In the genomic region with DNA sequence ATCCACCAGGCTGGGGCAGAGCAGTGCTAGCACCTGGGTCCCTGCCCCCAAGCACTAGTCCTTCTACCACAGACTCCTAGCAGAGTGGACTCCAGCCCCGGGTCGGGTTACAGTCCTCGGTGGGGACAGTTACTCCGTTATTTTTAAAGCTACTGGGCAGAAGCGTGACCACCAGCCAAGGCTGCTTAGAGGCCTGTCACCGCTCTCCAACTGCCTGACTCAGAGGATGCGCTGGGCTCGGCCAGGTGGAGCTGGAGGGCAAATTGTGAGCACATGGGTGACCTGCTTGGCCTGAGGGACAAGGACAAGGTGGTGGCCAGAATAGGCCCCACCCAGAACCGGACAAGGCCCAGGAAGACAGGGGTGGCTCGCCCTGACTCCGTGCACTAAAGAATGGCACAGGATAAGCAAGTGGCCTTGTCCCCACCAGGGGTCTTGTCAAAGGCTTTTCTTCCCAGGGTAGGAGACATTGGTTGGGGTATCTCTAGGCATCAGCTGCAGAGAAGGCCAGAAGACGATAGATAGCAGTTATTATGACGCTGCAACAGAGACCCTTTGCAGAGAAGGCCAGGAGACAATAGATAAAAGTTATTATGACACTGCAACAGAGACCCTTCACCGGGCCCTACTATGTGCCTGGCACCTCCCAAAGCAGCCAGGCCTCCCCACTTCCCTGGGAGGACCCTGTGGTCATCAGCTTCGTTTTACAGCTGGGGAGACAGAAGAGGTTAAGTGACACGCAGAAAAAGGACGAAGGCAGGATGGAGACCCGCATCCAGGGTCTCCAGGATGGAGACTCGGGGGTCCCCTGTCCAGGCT, we compare ENCODE assay signal across 10 cellular contexts. TPM values are rescaled to one million over a fixed set of nuclear protein-coding genes. Genes with fewer than 3 reads are reported as not detected.
DNase-seq lines count a peak whose midpoint lies in the region; ATAC-seq and TF ChIP-seq lines count a peak whose summit lies in the region.
"Had no signal": no experiment of that assay in that cellular context is flagged by ENCODE, and none has a peak within 500 bp of the region (broad histone marks: within the 10 kb centered on the region; RNA-seq: fewer than 3 reads in every experiment).

No MANE protein-coding gene starts in this region.

- H3K23ac ChIP-seq in mesendoderm (ENCODE audit: low read length) = no peak overlapping the region

- DNase-seq in activated CD4-positive, alpha-beta T cell treated with anti-CD3 and anti-CD28 coated beads for 36 hours = no peak
- no peak for DNase-seq in activated CD4-positive, alpha-beta T cell treated with anti-CD3 and anti-CD28 coated beads for 4 hours
- DNase-seq in RWPE1 (ENCODE audit: low spot score) (no peak), endodermal cell (peak; percentile 57), skeletal muscle cell (ENCODE audit: low read depth) (no peak), GM13976 (ENCODE audit: low spot score) (no peak), mesendoderm (no peak)
- DNase-seq: SIG-M5; stimulated activated CD4-positive, alpha-beta T cell treated with anti-CD3 and anti-CD28 coated beads, Interleukin-4, amount 100 ng/mL, for 4 hours had no signal

- H3K27me3 ChIP-seq in endodermal cell (ENCODE audit: control insufficient read depth, insufficient read depth, low read length, poor library complexity, severe bottlenecking) (no peaks in the 10 kb centered on the region), mesendoderm (ENCODE audit: insufficient read depth, low read length, poor library complexity) (no peaks in the 10 kb centered on the region)

- no peak overlapping the region for H3K18ac ChIP-seq in mesendoderm (ENCODE audit: low read length)

- H2BK15ac ChIP-seq in mesendoderm (replicated peaks; ENCODE audit: low read depth) = no peak overlapping the region

- H3K36me3 ChIP-seq in endodermal cell (ENCODE audit: control insufficient read depth, insufficient read depth, low read length) = no peaks in the 10 kb centered on the region
- no peaks in the 10 kb centered on the region for H3K36me3 ChIP-seq in mesendoderm (ENCODE audit: control insufficient read depth, insufficient read depth, low read length)

- no peaks in the 10 kb centered on the region for H3K9me3 Mint-ChIP-seq in activated CD4-positive, alpha-beta T cell treated with anti-CD3 and anti-CD28 coated beads for 36 hours (ENCODE audit: low read depth)
- H3K9me3 Mint-ChIP-seq in endodermal cell = no peaks in the 10 kb centered on the region

- in situ Hi-C loops in GM13976 (cut with MboI; ENCODE audit: low sequenced_read_pairs, unreplicated experiment) = no loop called here

- H3K4ac ChIP-seq in mesendoderm (ENCODE audit: low read depth, low read length) = no peak overlapping the region

- H3K9me3 ChIP-seq in endodermal cell (ENCODE audit: control insufficient read depth, low read length) = no peaks in the 10 kb centered on the region

- H3K4me3 Mint-ChIP-seq in activated CD4-positive, alpha-beta T cell treated with anti-CD3 and anti-CD28 coated beads for 36 hours = peak overlapping the region; percentile 63
- H3K4me3 Mint-ChIP-seq in endodermal cell = no peak overlapping the region

- no peak overlapping the region for H2BK5ac ChIP-seq in mesendoderm (ENCODE audit: low read length)

- WGBS in endodermal cell (ENCODE audit: insufficient coverage in 1 of 2, insufficient read length in 1 of 2), 2 experiments = 91 to 94% methylated on average over 14 to 19 of the region's 19 CpGs
- no CpG with 5 or more reads among the region's 19 CpGs for WGBS in mesendoderm (ENCODE audit: extremely low coverage, insufficient coverage, low lambda C conversion rate)

- H3K4me1 ChIP-seq in endodermal cell (ENCODE audit: control insufficient read depth, insufficient read depth, low read length) (peaks cover 3% of the 10 kb centered on the region), mesendoderm (ENCODE audit: control insufficient read depth, low read depth, low read length) (no peaks in the 10 kb centered on the region)

- POLR2A ChIA-PET in activated CD4-positive, alpha-beta T cell treated with anti-CD3 and anti-CD28 coated beads for 36 hours (lab: Charles Lee) = interaction anchor here (0.6 kb wide), 1 partner anchor 203 kb away, joined by 3 read pairs; no protein-coding TSS in a partner anchor
- POLR2A ChIA-PET in RWPE1 (lab: Yijun Ruan, JAX; ENCODE audit: low non-redundant PET) = interaction anchor here (0.6 kb wide), 1 partner anchor 1942 kb away, joined by 4 read pairs; no protein-coding TSS in a partner anchor

- H2AK5ac ChIP-seq in mesendoderm (ENCODE audit: low read length) = no peak overlapping the region

- H3K79me2 ChIP-seq in mesendoderm (ENCODE audit: control insufficient read depth, insufficient read depth, low read length) = no peaks in the 10 kb centered on the region

- H3K56ac ChIP-seq in mesendoderm (ENCODE audit: low read length) = no peak overlapping the region

- H3K27ac ChIP-seq in RWPE1 (peak overlapping the region; percentile 71), endodermal cell (ENCODE audit: low read depth, low read length) (no peak overlapping the region), mesendoderm (ENCODE audit: low read depth, low read length) (no peak overlapping the region)

- no peaks in the 10 kb centered on the region for H3K27me3 Mint-ChIP-seq in activated CD4-positive, alpha-beta T cell treated with anti-CD3 and anti-CD28 coated beads for 36 hours
- peaks cover 11% of the 10 kb centered on the region for H3K27me3 Mint-ChIP-seq in endodermal cell (ENCODE audit: insufficient read depth)

- TF ChIP-seq CTCF in RWPE1 (conservative IDR thresholded peaks at IDR 0.05; ENCODE audit: low read depth) = no peak
- TF ChIP-seq CTCF in endodermal cell (conservative IDR thresholded peaks at IDR 0.05) = no peak
- TF ChIP-seq CTCF in GM13976 (IDR thresholded peaks at IDR 0.05; ENCODE audit: borderline replicate concordance, control extremely low read depth, extremely low read depth, insufficient read depth, missing control alignments) = no peak

- H3K9ac ChIP-seq in endodermal cell (ENCODE audit: extremely low read depth, low read length, poor library complexity, severe bottlenecking) (no peak overlapping the region), mesendoderm (ENCODE audit: low read length) (no peak overlapping the region)

- H3K4me3 ChIP-seq in endodermal cell (ENCODE audit: low read length) (no peak overlapping the region), skeletal muscle cell (ENCODE audit: low read depth, low read length) (peak overlapping the region; percentile 90), mesendoderm (ENCODE audit: low read length) (no peak overlapping the region)

- ATAC-seq in activated CD4-positive, alpha-beta T cell treated with anti-CD3 and anti-CD28 coated beads for 36 hours = no peak
- no peak for ATAC-seq in GM21529 (IDR thresholded peaks at IDR 0.05; ENCODE audit: unreplicated experiment)

- CTCF ChIA-PET in activated CD4-positive, alpha-beta T cell treated with anti-CD3 and anti-CD28 coated beads for 36 hours (lab: Charles Lee) = interaction anchor here (0.5 to 0.6 kb wide), 2 partner anchors 107 to 281 kb away, joined by 3 to 4 read pairs; no protein-coding TSS in a partner anchor
- CTCF ChIA-PET in RWPE1 (lab: Yijun Ruan, JAX) = interaction anchor here (0.7 kb wide), 1 partner anchor 71 kb away, joined by 3 read pairs; no protein-coding TSS in a partner anchor

- no peak overlapping the region for H4K8ac ChIP-seq in mesendoderm (ENCODE audit: low read depth, low read length)

- H3K4me1 Mint-ChIP-seq in activated CD4-positive, alpha-beta T cell treated with anti-CD3 and anti-CD28 coated beads for 36 hours = peaks cover 2% of the 10 kb centered on the region
- H3K4me1 Mint-ChIP-seq in endodermal cell = no peaks in the 10 kb centered on the region

- H3K27ac Mint-ChIP-seq in activated CD4-positive, alpha-beta T cell treated with anti-CD3 and anti-CD28 coated beads for 36 hours = no peak overlapping the region
- H3K27ac Mint-ChIP-seq in endodermal cell = no peak overlapping the region

- H3K4me2 ChIP-seq in mesendoderm (ENCODE audit: low read length) = no peak overlapping the region

- intact Hi-C loops in activated CD4-positive, alpha-beta T cell treated with anti-CD3 and anti-CD28 coated beads for 36 hours (cut with DNase I, micrococcal nuclease) = loop anchor here in 1 of 2 experiments (5.0 kb wide), 1 partner anchor 493 kb away; a partner anchor contains a TSS

- H2BK120ac ChIP-seq in mesendoderm (ENCODE audit: low read depth, low read length) = no peak overlapping the region

- H3K36me3 Mint-ChIP-seq in activated CD4-positive, alpha-beta T cell treated with anti-CD3 and anti-CD28 coated beads for 36 hours (ENCODE audit: low read depth) = no peaks in the 10 kb centered on the region
- H3K36me3 Mint-ChIP-seq in endodermal cell (ENCODE audit: low read depth) = no peaks in the 10 kb centered on the region

- no peaks in the 10 kb centered on the region for H3K79me1 ChIP-seq in mesendoderm (ENCODE audit: low read length)

- no peak overlapping the region for H4K5ac ChIP-seq in mesendoderm (ENCODE audit: low read length)

RNA-seq across cellular contexts. Expression of a gene that starts 1.6 kb away (rescaled TPM):
- 1 to 10 TPM; 3.8 to 6.3 TPM for total RNA-seq in activated CD4-positive, alpha-beta T cell treated with anti-CD3 and anti-CD28 coated beads for 36 hours
- 1 to 10 TPM; 5.4 to 6.0 TPM for total RNA-seq in endodermal cell
- 4.1 TPM for polyA plus RNA-seq in endodermal cell (2013, experiment 1 of 2)
- polyA plus RNA-seq in endodermal cell (2013, experiment 2 of 2) = 4.3 TPM
- 1.4 TPM for polyA plus RNA-seq in mesendoderm (2013, experiment 1 of 2)
- polyA plus RNA-seq in mesendoderm (2013, experiment 2 of 2) = 1.2 TPM

RNA-seq across cellular contexts. Expression of a gene that starts 10.4 kb away (rescaled TPM):
- 10 to 100 TPM; 20.2 to 30.8 TPM for total RNA-seq in activated CD4-positive, alpha-beta T cell treated with anti-CD3 and anti-CD28 coated beads for 36 hours
- 10 to 100 TPM; 17.5 to 19.9 TPM for total RNA-seq in endodermal cell
- polyA plus RNA-seq in endodermal cell (2013, experiment 1 of 2) = 8.8 TPM
- 9.8 TPM for polyA plus RNA-seq in endodermal cell (2013, experiment 2 of 2)
- polyA plus RNA-seq in mesendoderm (2013, experiment 1 of 2) = 5.2 TPM
- 4.9 TPM for polyA plus RNA-seq in mesendoderm (2013, experiment 2 of 2)

RNA-seq across cellular contexts. Expression of a gene that starts 15.8 kb away (rescaled TPM):
- total RNA-seq in activated CD4-positive, alpha-beta T cell treated with anti-CD3 and anti-CD28 coated beads for 36 hours = 100 to 1,000 TPM; 141 to 163 TPM
- 100 to 1,000 TPM; 136 to 149 TPM for total RNA-seq in endodermal cell
- 145 TPM for polyA plus RNA-seq in endodermal cell (2013, experiment 1 of 2)
- polyA plus RNA-seq in endodermal cell (2013, experiment 2 of 2) = 144 TPM
- polyA plus RNA-seq in mesendoderm (2013, experiment 1 of 2) = 118 TPM
- 115 TPM for polyA plus RNA-seq in mesendoderm (2013, experiment 2 of 2)
